In genomic region chr2:191379375-191379774, GRCh38 we compare ENCODE assay signal across 24 cellular contexts.
DNase-seq lines count a peak whose midpoint lies in the region; ATAC-seq, FAIRE-seq and TF ChIP-seq lines count a peak whose summit lies in the region.
"Had no signal": no experiment of that assay in that cellular context is flagged by ENCODE, and none has a peak within 500 bp of the region (broad histone marks: within the 10 kb centered on the region; RNA-seq: fewer than 3 reads in every experiment).

No MANE protein-coding gene starts in this region.

- peak overlapping the region; percentile 17; the same call in 2 of the 3 replicates for H3K4me2 ChIP-seq in A549
- H3K4me2 ChIP-seq in HepG2 (ENCODE audit: low read depth, low read length), result peak overlapping the region; percentile 36

- in situ Hi-C loops in HepG2 (cut with HindIII; ENCODE audit: extremely low pct_ligation_motif_present, low pct_unique_long_range_greater_than_20kb), result no loop called here

- CTCF ChIA-PET in A549 (lab: Yijun Ruan, JAX), result interaction anchor here (0.8 to 1.6 kb wide), 3 partner anchors 112 to 214 kb away, joined by 3 to 9 read pairs (median 3); no protein-coding TSS in a partner anchor
- CTCF ChIA-PET in HepG2 (lab: Yijun Ruan, JAX; ENCODE audit: low intra/inter-chr PET ratio, low total read pairs), result no interaction called here

- no peak for TF ChIP-seq EP300 in A549 (IDR thresholded peaks at IDR 0.05)
- TF ChIP-seq EP300 in HepG2 (IDR thresholded peaks at IDR 0.05; ENCODE audit: low read depth in 2 of 2, low read length in 2 of 2), result no peak
- TF ChIP-seq EP300 in HepG2 (CRISPR knock-in tag; IDR thresholded peaks at IDR 0.05; ENCODE audit: borderline replicate concordance), result no peak

- peaks cover 5 to 20% of the 10 kb centered on the region in 2 experiments for H3K36me3 ChIP-seq in HepG2 (replicated peaks in 1 of 2; ENCODE audit: control insufficient read depth in 1 of 2, insufficient read depth in 2 of 2, low read length in 2 of 2)

- TF ChIP-seq RAD21 in A549 (conservative IDR thresholded peaks at IDR 0.05 in 1 of 2, IDR thresholded peaks at IDR 0.05 in 1 of 2) (no peak), HepG2 (CRISPR knock-in tag; IDR thresholded peaks at IDR 0.05) (no peak)

- intact Hi-C loops in HepG2 (cut with micrococcal nuclease; ENCODE audit: unreplicated experiment), result loop anchor here (10.0 kb wide), 1 partner anchor 125 kb away; no protein-coding TSS in a partner anchor

- H2AFZ ChIP-seq in HepG2 (ENCODE audit: low read length), result no peak overlapping the region

- peak overlapping the region; percentile 15 for H3K27ac Mint-ChIP-seq in chondrocyte (ENCODE audit: unreplicated experiment)
- H3K27ac Mint-ChIP-seq in progenitor cell of endocrine pancreas, result peak overlapping the region; percentile 1
- H3K27ac Mint-ChIP-seq in activated naive CD8-positive, alpha-beta T cell treated with anti-CD3 and anti-CD28 coated beads, Interleukin-2, amount 50 U/mL, for 24 hours, result no peak overlapping the region

- BruUV-seq in HepG2 (replicated peaks; lab: Mats Ljungman, UMichigan), result no TSS peak

- H3K27me3 Mint-ChIP-seq in chondrocyte (ENCODE audit: low read depth) (no peaks in the 10 kb centered on the region), progenitor cell of endocrine pancreas (no peaks in the 10 kb centered on the region)
- H3K27me3 Mint-ChIP-seq in activated naive CD8-positive, alpha-beta T cell treated with anti-CD3 and anti-CD28 coated beads, Interleukin-2, amount 50 U/mL, for 24 hours, result no peaks in the 10 kb centered on the region

- no peaks in the 10 kb centered on the region for H3K27me3 ChIP-seq in HepG2 (ENCODE audit: control insufficient read depth in 1 of 2, insufficient read depth in 2 of 2, low read length in 2 of 2)
- H3K27me3 ChIP-seq: MG63 had no signal

- H3K4me3 ChIP-seq in A549, result no peak overlapping the region
- H3K4me3 ChIP-seq in HepG2 (replicated peaks in 1 of 3; ENCODE audit: insufficient read depth in 1 of 3, low read depth in 2 of 3, low read length in 3 of 3), result no peak overlapping the region
- H3K4me3 ChIP-seq: MG63 had no signal

- no peaks in the 10 kb centered on the region for H3K9me3 ChIP-seq in A549
- no peaks in the 10 kb centered on the region for H3K9me3 ChIP-seq in HepG2 (ENCODE audit: low read length)
- H3K9me3 ChIP-seq: MG63 had no signal

- no peaks in the 10 kb centered on the region for H3K79me2 ChIP-seq in HepG2 (ENCODE audit: insufficient read depth, low read length)

- POLR2A ChIA-PET in A549 (lab: Yijun Ruan, JAX) (no interaction called here), HepG2 (lab: Yijun Ruan, JAX) (interaction anchor here (0.8 to 1.3 kb wide), 3 partner anchors 60 to 298 kb away, joined by 3 to 6 read pairs (median 4); partner anchors contain the start of gene NABP1)

- 0 out of 2 replicates have a peak, but pooled peaks cover 2% of the 10 kb centered on the region for H4K20me1 ChIP-seq in HepG2 (ENCODE audit: insufficient read depth, low read length)

- H3K4me1 Mint-ChIP-seq in chondrocyte (ENCODE audit: low read depth) (peaks cover 69% of the 10 kb centered on the region), progenitor cell of endocrine pancreas (ENCODE audit: low read depth) (peaks cover 56% of the 10 kb centered on the region)
- H3K4me1 Mint-ChIP-seq in activated naive CD8-positive, alpha-beta T cell treated with anti-CD3 and anti-CD28 coated beads, Interleukin-2, amount 50 U/mL, for 24 hours, result peaks cover 16% of the 10 kb centered on the region

- DNase-seq in A549 (ENCODE audit: low read depth in 1 of 2, low spot score in 1 of 2) (no peak), chondrocyte (ENCODE audit: low spot score) (no peak), HepG2 (ENCODE audit: low spot score) (peak; percentile 68), progenitor cell of endocrine pancreas (ENCODE audit: low spot score, unreplicated experiment) (no peak), NCI-H2107 treated with DMSO at 0.1 percent for 48 hours (lab: John Stamatoyannopoulos, UW; ENCODE audit: unreplicated experiment) (no peak)
- no peak for DNase-seq in activated naive CD8-positive, alpha-beta T cell treated with anti-CD3 and anti-CD28 coated beads, Interleukin-2, amount 50 U/mL, for 24 hours
- DNase-seq: 8988T, Calu3, DMS79 treated with DMSO at 0.1 percent for 48 hours, GF-D8, HCEC 1CT, KG1, MG63, NCI-H2029 treated with DMSO at 0.1 percent for 48 hours, NCI-H345, NCI-H524, NCI-H748 treated with DMSO at 0.1 percent for 48 hours had no signal

- no peak overlapping the region for H3K9ac ChIP-seq in HepG2 (ENCODE audit: insufficient read depth, low read depth, low read length)

- peaks cover 10% of the 10 kb centered on the region for H3K36me3 Mint-ChIP-seq in chondrocyte (ENCODE audit: low read depth)
- peaks cover 14% of the 10 kb centered on the region for H3K36me3 Mint-ChIP-seq in progenitor cell of endocrine pancreas (ENCODE audit: insufficient read depth)
- H3K36me3 Mint-ChIP-seq in activated naive CD8-positive, alpha-beta T cell treated with anti-CD3 and anti-CD28 coated beads, Interleukin-2, amount 50 U/mL, for 24 hours (ENCODE audit: low read depth), result peaks cover 3% of the 10 kb centered on the region

- TF ChIP-seq CTCF in A549 (IDR thresholded peaks at IDR 0.05) (no peak), chondrocyte (IDR thresholded peaks at IDR 0.05) (no peak), HepG2 (CRISPR knock-in tag; IDR thresholded peaks at IDR 0.05) (no peak), progenitor cell of endocrine pancreas (IDR thresholded peaks at IDR 0.05; ENCODE audit: unreplicated experiment) (no peak)

- H3K4me3 Mint-ChIP-seq in chondrocyte (ENCODE audit: unreplicated experiment) (no peak overlapping the region), progenitor cell of endocrine pancreas (ENCODE audit: low read depth) (no peak overlapping the region)
- H3K4me3 Mint-ChIP-seq in activated naive CD8-positive, alpha-beta T cell treated with anti-CD3 and anti-CD28 coated beads, Interleukin-2, amount 50 U/mL, for 24 hours, result no peak overlapping the region

- no peak for ATAC-seq in A549
- peak; percentile 74 for ATAC-seq in HepG2
- ATAC-seq in HG02938 (IDR thresholded peaks at IDR 0.05; ENCODE audit: unreplicated experiment), result no peak
- ATAC-seq in GM21717 (IDR thresholded peaks at IDR 0.05; ENCODE audit: unreplicated experiment), result no peak
- no peak for ATAC-seq in activated naive CD8-positive, alpha-beta T cell treated with anti-CD3 and anti-CD28 coated beads, Interleukin-2, amount 50 U/mL, for 24 hours
- ATAC-seq: SK-N-SH treated with all-trans-retinoic acid at 6 μM for 48 hours had no signal

- peaks cover 72% of the 10 kb centered on the region for H3K4me1 ChIP-seq in A549
- peaks cover 60% of the 10 kb centered on the region for H3K4me1 ChIP-seq in HepG2 (ENCODE audit: insufficient read depth, low read length)

- FAIRE-seq in A549 (lab: Jason Lieb, UNC), result no peak
- FAIRE-seq in HepG2 (lab: Jason Lieb, UNC), result peak; percentile 4
- FAIRE-seq: GM12891, H1, HTR-8/SVneo, RCC 7860 had no signal

- H3K27ac ChIP-seq in A549, result no peak overlapping the region
- H3K27ac ChIP-seq in HepG2 (ENCODE audit: extremely low read length, insufficient read depth, low read length), result peak overlapping the region; percentile 51

- H3K9me3 Mint-ChIP-seq in chondrocyte (ENCODE audit: low read depth) (no peaks in the 10 kb centered on the region), progenitor cell of endocrine pancreas (ENCODE audit: low read depth) (no peaks in the 10 kb centered on the region)
- no peaks in the 10 kb centered on the region for H3K9me3 Mint-ChIP-seq in activated naive CD8-positive, alpha-beta T cell treated with anti-CD3 and anti-CD28 coated beads, Interleukin-2, amount 50 U/mL, for 24 hours

- TF ChIP-seq POLR2A in A549 (IDR thresholded peaks at IDR 0.05; ENCODE audit: low read length) (no peak), HepG2 (IDR thresholded peaks at IDR 0.05; ENCODE audit: insufficient read depth in 1 of 2, low read depth in 2 of 2, low read length in 2 of 2) (no peak)

TF ChIP-seq in A549, 52 proteins besides CTCF, POLR2A, EP300 and RAD21:
- TF ChIP-seq CEBPB (IDR thresholded peaks at IDR 0.05), result no peak
- TF ChIP-seq KDM1A (IDR thresholded peaks at IDR 0.05; ENCODE audit: low read depth), result no peak
- no peak for TF ChIP-seq JUNB (IDR thresholded peaks at IDR 0.05)
- TF ChIP-seq MYC (IDR thresholded peaks at IDR 0.05; ENCODE audit: borderline replicate concordance, low read length), result no peak
- TF ChIP-seq ZNF302 (CRISPR knock-in tag; IDR thresholded peaks at IDR 0.05), result no peak
- TF ChIP-seq MAFK (IDR thresholded peaks at IDR 0.05; ENCODE audit: partially characterized antibody), result no peak
- no peak for TF ChIP-seq FOSL2 (IDR thresholded peaks at IDR 0.05)
- TF ChIP-seq FOSL2 (CRISPR knock-in tag; IDR thresholded peaks at IDR 0.05), result no peak
- TF ChIP-seq GATA3 (IDR thresholded peaks at IDR 0.05; ENCODE audit: borderline replicate concordance), result no peak
- no peak for TF ChIP-seq HOXB13 (CRISPR knock-in tag; IDR thresholded peaks at IDR 0.05; ENCODE audit: low read depth)

TF ChIP-seq in HepG2, 621 proteins besides CTCF, POLR2A, EP300 and RAD21 (continues in another document):
- TF ChIP-seq SOX6 (IDR thresholded peaks at IDR 0.05), result no peak
- peak; percentile 28; the same call in 1 of the 2 replicates for TF ChIP-seq SOX6 (CRISPR knock-in tag; IDR thresholded peaks at IDR 0.05)
- 0 out of 2 replicates have a peak, but pooled peaks have one; percentile 16 for TF ChIP-seq BCL6 (CRISPR knock-in tag; IDR thresholded peaks at IDR 0.05)
- no peak for TF ChIP-seq POGZ (CRISPR knock-in tag; IDR thresholded peaks at IDR 0.05)

Comparison
In these comparisons a context has a peak if more than half of its experiments do, and no peak if none do; other contexts are left out.
1. Of the 38 proteins assayed by ChIP-seq in both HepG2 and A549: peak only in HepG2: HDAC2 and MAFK; only in A549: none; in both: none; in neither: 36.